19 cellular contexts compared by ENCODE assay signal in the genomic region with DNA sequence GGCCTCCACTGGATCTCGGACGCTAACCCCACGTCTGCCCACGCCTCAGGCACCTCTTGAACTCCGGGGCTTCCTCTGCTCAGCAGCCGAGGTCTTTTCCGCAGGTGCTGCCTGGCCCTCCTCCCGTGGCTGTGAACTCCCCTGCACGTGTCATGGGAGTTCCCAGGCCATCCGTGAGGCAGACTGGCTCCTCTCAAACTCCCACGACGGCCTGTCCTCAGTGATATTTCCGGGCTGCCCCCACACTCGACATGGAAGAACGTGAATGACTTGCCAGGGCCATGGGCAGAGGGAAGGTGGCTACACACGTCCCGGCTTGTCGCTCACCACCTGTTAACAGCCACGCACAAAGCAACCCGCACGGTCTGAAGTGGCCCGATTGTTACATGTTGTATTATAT.
A peak's percentile ranks its signal among the peaks of the same experiment; 100 is the strongest.
DNase-seq lines count a peak whose midpoint lies in the region; ATAC-seq and TF ChIP-seq lines count a peak whose summit lies in the region.
"Had no signal": no experiment of that assay in that cellular context is flagged by ENCODE, and none has a peak within 500 bp of the region (broad histone marks: within the 10 kb centered on the region; RNA-seq: fewer than 3 reads in every experiment).

No MANE protein-coding gene starts in this region.

- CTCF ChIA-PET in activated CD4-positive, alpha-beta T cell treated with anti-CD3 and anti-CD28 coated beads, Interleukin-2, amount 10 ng/mL, durations not matched to agents 7 days and 5 days (lab: Charles Lee) = no interaction called here

- H3K27me3 ChIP-seq in sigmoid colon (no peaks in the 10 kb centered on the region), WERI-Rb-1 (ENCODE audit: insufficient read depth, low read depth, severe bottlenecking) (peaks cover 8% of the 10 kb centered on the region)
- H3K27me3 ChIP-seq: BLaER1 had no signal

- TF ChIP-seq CTCF in nephron progenitor cell (IDR thresholded peaks at IDR 0.05) (no peak), sigmoid colon (IDR thresholded peaks at IDR 0.05) (no peak), WERI-Rb-1 (IDR thresholded peaks at IDR 0.05; ENCODE audit: low read depth, low read length) (no peak)

- no peaks in the 10 kb centered on the region for H3K36me3 Mint-ChIP-seq in activated CD4-positive, alpha-beta T cell treated with anti-CD3 and anti-CD28 coated beads, Interleukin-2, amount 10 ng/mL, durations not matched to agents 7 days and 5 days (ENCODE audit: low read depth)
- H3K36me3 Mint-ChIP-seq in nephron progenitor cell (ENCODE audit: low read depth) = no peaks in the 10 kb centered on the region
- H3K36me3 Mint-ChIP-seq: CD14-positive monocyte; CD4-positive, alpha-beta memory T cell had no signal

- H3K27ac Mint-ChIP-seq in activated CD4-positive, alpha-beta T cell treated with anti-CD3 and anti-CD28 coated beads, Interleukin-2, amount 10 ng/mL, durations not matched to agents 7 days and 5 days = peak overlapping the region; percentile 2
- peak overlapping the region; percentile 48 for H3K27ac Mint-ChIP-seq in nephron progenitor cell
- H3K27ac Mint-ChIP-seq: CD14-positive monocyte; CD4-positive, alpha-beta memory T cell; HFFc6 had no signal

- H3K9me3 Mint-ChIP-seq in activated CD4-positive, alpha-beta T cell treated with anti-CD3 and anti-CD28 coated beads, Interleukin-2, amount 10 ng/mL, durations not matched to agents 7 days and 5 days = no peaks in the 10 kb centered on the region
- H3K9me3 Mint-ChIP-seq in nephron progenitor cell = no peaks in the 10 kb centered on the region
- H3K9me3 Mint-ChIP-seq: CD4-positive, alpha-beta memory T cell had no signal

- H3K27ac ChIP-seq in sigmoid colon = no peak overlapping the region
- no peak overlapping the region for H3K27ac ChIP-seq in WERI-Rb-1
- H3K27ac ChIP-seq: 22Rv1, A549, BLaER1 had no signal

- peaks cover 0 to 2% (median 0%) of the 10 kb centered on the region in 4 donors for H3K9me3 ChIP-seq in sigmoid colon
- H3K9me3 ChIP-seq in WERI-Rb-1 (ENCODE audit: severe bottlenecking) = no peaks in the 10 kb centered on the region
- H3K9me3 ChIP-seq: A549, BLaER1 had no signal

- no peaks in the 10 kb centered on the region for H3K36me3 ChIP-seq in sigmoid colon
- H3K36me3 ChIP-seq in WERI-Rb-1 = no peaks in the 10 kb centered on the region
- H3K36me3 ChIP-seq: BLaER1 had no signal

- no peak for DNase-seq in activated CD4-positive, alpha-beta T cell treated with anti-CD3 and anti-CD28 coated beads, Interleukin-2, amount 10 ng/mL, durations not matched to agents 7 days and 5 days
- no peak for DNase-seq in activated CD4-positive, alpha-beta T cell treated with anti-CD3 and anti-CD28 coated beads, Interleukin-2, amount 50 U/mL, for 4 hours
- DNase-seq in islet precursor cell (peak; percentile 32), nephron progenitor cell (no peak), sigmoid colon (peak; percentile 47), WERI-Rb-1 (no peak)
- DNase-seq in stimulated activated CD4-positive, alpha-beta T cell treated with anti-CD3 and anti-CD28 coated beads, Interleukin-4, amount 100 ng/mL, for 24 hours = no peak
- DNase-seq: CD4-positive, alpha-beta memory T cell; DMS153; DMS79; GDM1; HFFc6; IMR-90 had no signal

- no peak overlapping the region for H3K4me3 ChIP-seq in sigmoid colon
- no peak overlapping the region for H3K4me3 ChIP-seq in WERI-Rb-1 (ENCODE audit: low read depth, low read length)
- H3K4me3 ChIP-seq: A549, BLaER1 had no signal

- no peak for TF ChIP-seq POLR2A in sigmoid colon (IDR thresholded peaks at IDR 0.05)

- no peak for ATAC-seq in GM21723 (IDR thresholded peaks at IDR 0.05; ENCODE audit: unreplicated experiment)
- ATAC-seq: HCT116 had no signal

- H3K27me3 Mint-ChIP-seq in activated CD4-positive, alpha-beta T cell treated with anti-CD3 and anti-CD28 coated beads, Interleukin-2, amount 10 ng/mL, durations not matched to agents 7 days and 5 days = peaks cover 2% of the 10 kb centered on the region
- H3K27me3 Mint-ChIP-seq in nephron progenitor cell (ENCODE audit: low read depth, poor library complexity) = peaks cover 9% of the 10 kb centered on the region

- POLR2A ChIA-PET in activated CD4-positive, alpha-beta T cell treated with anti-CD3 and anti-CD28 coated beads, Interleukin-2, amount 10 ng/mL, durations not matched to agents 7 days and 5 days (lab: Charles Lee) = no interaction called here

- 85 to 87% methylated on average over 22 of the region's 22 CpGs for WGBS in sigmoid colon, 2 donors

- intact Hi-C loops in sigmoid colon (cut with DNase I) = no loop called here

- peaks cover 4% of the 10 kb centered on the region for H3K4me1 Mint-ChIP-seq in activated CD4-positive, alpha-beta T cell treated with anti-CD3 and anti-CD28 coated beads, Interleukin-2, amount 10 ng/mL, durations not matched to agents 7 days and 5 days
- peaks cover 55% of the 10 kb centered on the region for H3K4me1 Mint-ChIP-seq in nephron progenitor cell
- H3K4me1 Mint-ChIP-seq: CD14-positive monocyte had no signal

- no peak for TF ChIP-seq EP300 in sigmoid colon (IDR thresholded peaks at IDR 0.05)

- no peaks in the 10 kb centered on the region for H3K4me1 ChIP-seq in sigmoid colon
- H3K4me1 ChIP-seq: A549 had no signal

- H3K4me3 Mint-ChIP-seq in activated CD4-positive, alpha-beta T cell treated with anti-CD3 and anti-CD28 coated beads, Interleukin-2, amount 10 ng/mL, durations not matched to agents 7 days and 5 days = no peak overlapping the region
- no peak overlapping the region for H3K4me3 Mint-ChIP-seq in nephron progenitor cell
- H3K4me3 Mint-ChIP-seq: CD14-positive monocyte; CD4-positive, alpha-beta memory T cell; HFFc6 had no signal

Comparison
In these comparisons a context has a peak if more than half of its experiments do, and no peak if none do; other contexts are left out.
1. DNase-seq: peak in islet precursor cell (single experiment) and sigmoid colon (single experiment); none in activated CD4-positive, alpha-beta T cell treated with anti-CD3 and anti-CD28 coated beads, Interleukin-2, amount 10 ng/mL, durations not matched to agents 7 days and 5 days (single experiment), activated CD4-positive, alpha-beta T cell treated with anti-CD3 and anti-CD28 coated beads, Interleukin-2, amount 50 U/mL, for 4 hours (0 of 2), nephron progenitor cell (single experiment), WERI-Rb-1 (single experiment) and stimulated activated CD4-positive, alpha-beta T cell treated with anti-CD3 and anti-CD28 coated beads, Interleukin-4, amount 100 ng/mL, for 24 hours (single experiment).